In the genomic region with DNA sequence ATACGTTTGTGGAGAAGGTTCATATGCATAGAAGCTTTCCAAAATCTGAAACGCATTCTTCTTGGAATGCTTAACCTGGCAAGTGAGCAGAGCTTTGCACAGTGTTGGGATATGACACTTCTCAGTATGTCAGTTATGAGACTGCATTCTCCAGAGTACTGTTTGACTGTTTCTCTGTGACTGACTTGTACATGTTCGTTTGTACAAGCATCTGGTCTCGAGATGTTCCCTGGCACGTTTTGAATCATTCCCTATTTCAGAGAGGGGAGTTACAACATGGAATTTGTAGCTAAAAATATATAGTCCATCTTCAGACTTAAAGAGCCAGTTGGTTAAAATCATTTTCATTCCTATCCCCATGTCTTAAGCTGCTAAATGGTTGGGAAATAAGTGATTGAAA, we compare ENCODE assay signal across 17 cellular contexts.
DNase-seq lines count a peak whose midpoint lies in the region; ATAC-seq lines count a peak whose summit lies in the region.
"Had no signal": no experiment of that assay in that cellular context is flagged by ENCODE, and none has a peak within 500 bp of the region (broad histone marks: within the 10 kb centered on the region; RNA-seq: fewer than 3 reads in every experiment).

No MANE protein-coding gene starts in this region.

- H3K4me1 Mint-ChIP-seq in T-helper 17 cell = no peaks in the 10 kb centered on the region

- no peaks in the 10 kb centered on the region for H3K9me3 ChIP-seq in T-helper 17 cell (ENCODE audit: control insufficient read depth, low read length, poor library complexity, severe bottlenecking)

- H3K27me3 Mint-ChIP-seq in T-helper 17 cell = peaks cover 27% of the 10 kb centered on the region

- H3K4me3 Mint-ChIP-seq in T-helper 17 cell = no peak overlapping the region
- H3K4me3 Mint-ChIP-seq: neural progenitor cell had no signal

- H3K27me3 ChIP-seq in rectal smooth muscle tissue (ENCODE audit: control insufficient read depth, insufficient read depth, low read length) = no peaks in the 10 kb centered on the region
- H3K27me3 ChIP-seq: MG63, neural progenitor cell had no signal

- no peak overlapping the region for H3K27ac Mint-ChIP-seq in T-helper 17 cell
- H3K27ac Mint-ChIP-seq: neural progenitor cell had no signal

- H3K9ac ChIP-seq in rectal smooth muscle tissue (ENCODE audit: low read length) = no peak overlapping the region
- H3K9ac ChIP-seq: neural progenitor cell had no signal

- peak overlapping the region; percentile 69 for H3K27ac ChIP-seq in rectal smooth muscle tissue (ENCODE audit: low read depth, low read length)
- H3K27ac ChIP-seq: neural progenitor cell, PC-9 had no signal

- H3K36me3 Mint-ChIP-seq in T-helper 17 cell (ENCODE audit: low read depth) = no peaks in the 10 kb centered on the region

- H3K4me1 ChIP-seq in rectal smooth muscle tissue (ENCODE audit: control insufficient read depth, insufficient read depth, low read length) = peaks cover 20% of the 10 kb centered on the region

- DNase-seq in AG08395 (ENCODE audit: low spot score) (peak; percentile 61), RPMI7951 (ENCODE audit: low read depth) (peak; percentile 25), fibroblast of the conjunctiva (ENCODE audit: low read depth) (peak; percentile 47), T-helper 17 cell (no peak), NCI-H1930 (lab: John Stamatoyannopoulos, UW) (no peak)
- DNase-seq: aorta; dermis blood vessel endothelial cell; MG63; NCI-H2081; NCI-H526 treated with DMSO at 0.1 percent for 48 hours; PC-9; retina; stimulated activated CD4-positive, alpha-beta T cell treated with anti-CD3 and anti-CD28 coated beads, Interleukin-2, amount 100 ng/mL, for 48 hours had no signal

- no peaks in the 10 kb centered on the region for H3K36me3 ChIP-seq in rectal smooth muscle tissue (ENCODE audit: control insufficient read depth, insufficient read depth, low read length)
- H3K36me3 ChIP-seq: MG63, neural progenitor cell had no signal

- ATAC-seq in GM19467 (IDR thresholded peaks at IDR 0.05; ENCODE audit: unreplicated experiment) = no peak
- no peak for ATAC-seq in T-helper 17 cell
- no peak for ATAC-seq in GM21390 (IDR thresholded peaks at IDR 0.05; ENCODE audit: unreplicated experiment)

- H3K4me3 ChIP-seq in rectal smooth muscle tissue (ENCODE audit: low read length) = no peak overlapping the region
- H3K4me3 ChIP-seq: MG63, neural progenitor cell, PC-9 had no signal

Comparison
In these comparisons a context has a peak if more than half of its experiments do, and no peak if none do; other contexts are left out.
1. DNase-seq: peak in AG08395 (single experiment), RPMI7951 (single experiment) and fibroblast of the conjunctiva (single experiment); none in T-helper 17 cell (0 of 3) and NCI-H1930 (0 of 2).